ENCODE assay signal across 10 cellular contexts in the genomic region with DNA sequence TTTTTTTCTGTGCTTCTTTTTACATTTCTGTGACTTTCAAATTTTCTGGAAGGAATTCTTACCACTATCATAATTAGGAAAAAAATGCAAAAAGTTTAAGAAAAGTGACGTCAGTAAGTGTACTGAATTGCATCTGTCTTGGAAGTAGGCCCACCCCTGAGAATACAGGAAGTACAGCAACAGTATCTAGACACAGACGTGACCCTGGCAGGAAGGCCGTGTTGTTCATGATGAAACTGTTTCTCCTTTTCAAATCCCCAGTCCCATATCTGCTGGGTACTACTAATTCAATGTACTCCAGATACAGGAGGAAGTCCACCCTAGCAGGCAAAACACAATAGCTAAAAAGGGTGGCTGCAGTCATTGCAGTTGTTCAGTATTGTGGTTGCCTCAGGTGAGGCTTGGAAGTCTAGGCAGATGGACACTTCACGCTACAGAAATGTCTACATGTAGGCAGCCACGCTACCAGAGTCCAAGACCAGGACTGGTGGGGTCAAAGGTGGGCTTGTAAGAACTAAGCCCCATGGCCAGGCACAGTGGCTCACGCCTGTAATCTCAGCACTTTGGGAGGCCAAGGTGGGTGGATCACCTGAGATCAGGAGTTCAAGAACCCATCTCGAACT. TPM values are rescaled to one million over a fixed set of nuclear protein-coding genes. Genes with fewer than 3 reads are reported as not detected.
DNase-seq lines count a peak whose midpoint lies in the region; ATAC-seq lines count a peak whose summit lies in the region.
"Had no signal": no experiment of that assay in that cellular context is flagged by ENCODE, and none has a peak within 500 bp of the region (broad histone marks: within the 10 kb centered on the region; RNA-seq: fewer than 3 reads in every experiment).

No MANE protein-coding gene starts in this region.

- H3K27ac ChIP-seq in right cardiac atrium (ENCODE audit: low read length) = peak overlapping the region; percentile 70

- H3K4me3 ChIP-seq in right cardiac atrium (ENCODE audit: low read length) = no peak overlapping the region

- peak overlapping the region; percentile 18 to 47 for H3K27ac Mint-ChIP-seq in activated naive CD4-positive, alpha-beta T cell treated with anti-CD3 and anti-CD28 coated beads, Interleukin-2, amount 50 U/mL, for 72 hours
- H3K27ac Mint-ChIP-seq in stimulated activated memory B cell treated with anti-CD40 and anti-IgM and Interleukin-4, amounts not matched to agents 10 μg/mL and 1 μg/mL and 100 μg/mL, for 72 hours = peak overlapping the region; percentile 1
- H3K27ac Mint-ChIP-seq: activated CD4-positive, alpha-beta T cell treated with anti-CD3 and anti-CD28 coated beads, Interleukin-2, amount 10 ng/mL, durations not matched to agents 7 days and 5 days had no signal

- in situ Hi-C loops in KBM-7 (cut with MboI; ENCODE audit: low pct_unique_long_range_greater_than_20kb, low sequenced_read_pairs) = no loop called here

- no peaks in the 10 kb centered on the region for H3K27me3 Mint-ChIP-seq in stimulated activated memory B cell treated with anti-CD40 and anti-IgM and Interleukin-4, amounts not matched to agents 10 μg/mL and 1 μg/mL and 100 μg/mL, for 72 hours
- H3K27me3 Mint-ChIP-seq: activated CD4-positive, alpha-beta T cell treated with anti-CD3 and anti-CD28 coated beads, Interleukin-2, amount 10 ng/mL, durations not matched to agents 7 days and 5 days had no signal

- peaks cover 0 to 21% of the 10 kb centered on the region in 2 donors for H3K36me3 Mint-ChIP-seq in activated naive CD4-positive, alpha-beta T cell treated with anti-CD3 and anti-CD28 coated beads, Interleukin-2, amount 50 U/mL, for 72 hours
- no peaks in the 10 kb centered on the region for H3K36me3 Mint-ChIP-seq in stimulated activated memory B cell treated with anti-CD40 and anti-IgM and Interleukin-4, amounts not matched to agents 10 μg/mL and 1 μg/mL and 100 μg/mL, for 72 hours

- peaks cover 27% of the 10 kb centered on the region for H3K4me1 Mint-ChIP-seq in stimulated activated memory B cell treated with anti-CD40 and anti-IgM and Interleukin-4, amounts not matched to agents 10 μg/mL and 1 μg/mL and 100 μg/mL, for 72 hours

- no peaks in the 10 kb centered on the region for H3K27me3 ChIP-seq in right cardiac atrium (ENCODE audit: control insufficient read depth, insufficient read depth)

- H3K4me3 Mint-ChIP-seq in stimulated activated memory B cell treated with anti-CD40 and anti-IgM and Interleukin-4, amounts not matched to agents 10 μg/mL and 1 μg/mL and 100 μg/mL, for 72 hours = no peak overlapping the region
- H3K4me3 Mint-ChIP-seq: activated CD4-positive, alpha-beta T cell treated with anti-CD3 and anti-CD28 coated beads, Interleukin-2, amount 10 ng/mL, durations not matched to agents 7 days and 5 days had no signal

- peaks cover 3% of the 10 kb centered on the region for H3K4me1 ChIP-seq in right cardiac atrium (ENCODE audit: control insufficient read depth, insufficient read depth, low read length)

- WGBS in right cardiac atrium = 57% methylated on average over 7 of the region's 7 CpGs

- ATAC-seq in activated naive CD4-positive, alpha-beta T cell treated with anti-CD3 and anti-CD28 coated beads, Interleukin-2, amount 50 U/mL, for 72 hours = peak in 1 of 2 donors; percentile 28
- peak; percentile 93 to 96 for ATAC-seq in right cardiac atrium
- peak; percentile 57 for ATAC-seq in stimulated activated memory B cell treated with anti-CD40 and anti-IgM and Interleukin-4, amounts not matched to agents 10 μg/mL and 1 μg/mL and 100 μg/mL, for 72 hours

- no peaks in the 10 kb centered on the region for H3K9me3 ChIP-seq in right cardiac atrium (ENCODE audit: control insufficient read depth, low read length)

- H3K9me3 Mint-ChIP-seq in activated naive CD4-positive, alpha-beta T cell treated with anti-CD3 and anti-CD28 coated beads, Interleukin-2, amount 50 U/mL, for 72 hours = peaks cover 0 to 5% of the 10 kb centered on the region in 2 donors
- H3K9me3 Mint-ChIP-seq in stimulated activated memory B cell treated with anti-CD40 and anti-IgM and Interleukin-4, amounts not matched to agents 10 μg/mL and 1 μg/mL and 100 μg/mL, for 72 hours = peaks cover 5% of the 10 kb centered on the region

- intact Hi-C loops in right cardiac atrium (cut with DNase I) = no loop called here

- peak; percentile 86 for DNase-seq in KBM-7
- DNase-seq in activated naive CD4-positive, alpha-beta T cell treated with anti-CD3 and anti-CD28 coated beads, Interleukin-2, amount 50 U/mL, for 72 hours (ENCODE audit: low spot score in 2 of 2) = no peak
- peak in 2 of 3 donors; percentile 46 to 84 for DNase-seq in right cardiac atrium
- DNase-seq in islet precursor cell = no peak
- no peak for DNase-seq in amniotic stem cell (lab: John Stamatoyannopoulos, UW)
- no peak for DNase-seq in activated T-cell treated with anti-CD3 and anti-CD28 coated beads, Interleukin-2, amount 50 U/mL, for 1 hour
- no peak for DNase-seq in stimulated activated CD4-positive, alpha-beta T cell treated with anti-CD3 and anti-CD28 coated beads, Interleukin-4, amount 100 ng/mL, for 1 hour
- DNase-seq: activated CD4-positive, alpha-beta T cell treated with anti-CD3 and anti-CD28 coated beads, Interleukin-2, amount 10 ng/mL, durations not matched to agents 7 days and 5 days; NCI-H69 had no signal

RNA-seq across cellular contexts. Expression of a gene that starts 49.6 kb away (rescaled TPM):
- 10 to 100 TPM; 51.5 to 70.4 TPM for total RNA-seq in activated naive CD4-positive, alpha-beta T cell treated with anti-CD3 and anti-CD28 coated beads, Interleukin-2, amount 50 U/mL, for 72 hours
- total RNA-seq in right cardiac atrium = 10 to 100 TPM; 40.2 to 50.0 (median 49.2) TPM
- polyA plus RNA-seq in right cardiac atrium = 56.2 TPM

Comparison
In these comparisons a context has a peak if more than half of its experiments do, and no peak if none do; other contexts are left out.
1. DNase-seq: peak in KBM-7 (single experiment) and right cardiac atrium (2 of 3); none in activated naive CD4-positive, alpha-beta T cell treated with anti-CD3 and anti-CD28 coated beads, Interleukin-2, amount 50 U/mL, for 72 hours (0 of 2), islet precursor cell (single experiment), amniotic stem cell (single experiment), activated T-cell treated with anti-CD3 and anti-CD28 coated beads, Interleukin-2, amount 50 U/mL, for 1 hour (single experiment) and stimulated activated CD4-positive, alpha-beta T cell treated with anti-CD3 and anti-CD28 coated beads, Interleukin-4, amount 100 ng/mL, for 1 hour (single experiment).